13 cellular contexts compared by ENCODE assay signal in the genomic region with DNA sequence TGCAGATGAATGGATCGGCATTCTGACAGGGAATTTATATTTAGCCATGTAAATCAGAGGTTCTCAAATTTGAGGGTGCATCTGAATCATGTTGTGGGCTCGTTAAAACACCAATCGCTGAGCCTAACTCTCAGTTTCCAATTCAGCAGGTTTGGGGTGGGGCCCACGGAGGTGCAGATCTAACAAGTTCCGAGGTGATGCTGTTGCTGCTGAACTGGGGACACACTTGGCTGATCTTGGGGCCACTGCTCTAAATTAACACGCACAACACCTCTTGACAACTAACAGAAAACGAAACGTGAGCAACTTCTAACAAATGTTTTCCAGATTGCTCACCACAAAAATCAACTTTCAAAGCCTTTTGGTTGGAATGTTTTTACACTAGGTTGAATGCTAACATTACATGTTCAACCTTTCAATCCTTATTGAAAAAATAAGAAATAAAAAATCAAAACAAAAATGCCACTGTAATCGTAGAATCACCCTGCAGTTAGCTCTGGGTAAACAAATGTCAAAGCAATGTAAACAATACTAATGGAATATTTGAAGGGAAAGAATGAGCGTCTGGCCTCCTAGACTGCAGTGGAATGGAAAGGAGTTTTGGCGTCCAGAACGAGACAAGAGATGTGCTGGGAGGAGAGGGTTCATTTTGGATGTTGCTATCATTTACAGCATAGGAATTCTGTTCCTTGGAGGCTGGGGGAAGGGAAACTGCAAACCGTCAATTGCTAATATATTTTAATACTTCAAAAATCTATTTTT.
A peak's percentile ranks its signal among the peaks of the same experiment; 100 is the strongest.
DNase-seq lines count a peak whose midpoint lies in the region; ATAC-seq and TF ChIP-seq lines count a peak whose summit lies in the region.
"Had no signal": no experiment of that assay in that cellular context is flagged by ENCODE, and none has a peak within 500 bp of the region (broad histone marks: within the 10 kb centered on the region; RNA-seq: fewer than 3 reads in every experiment).

No MANE protein-coding gene starts in this region.

- H3K9ac ChIP-seq in Karpas-422 (ENCODE audit: low read length), result no peak overlapping the region

- peak overlapping the region; percentile 49; the same call in 1 of the 2 replicates for H2AFZ ChIP-seq in OCI-LY7 (ENCODE audit: low read length)
- H2AFZ ChIP-seq in Karpas-422 (ENCODE audit: low read length), result no peak overlapping the region

- POLR2A ChIA-PET in OCI-LY7 (lab: Charles Lee), result no interaction called here

- DNase-seq in GM12864 (ENCODE audit: low read depth), result peak; percentile 8
- no peak for DNase-seq in OCI-LY7 (ENCODE audit: low spot score)
- DNase-seq in C1 segment of cervical spinal cord (lab: John Stamatoyannopoulos, UW), result no peak
- DNase-seq in Karpas-422, result no peak
- no peak for DNase-seq in AG20443 (ENCODE audit: low spot score)
- DNase-seq in hypothalamus (lab: John Stamatoyannopoulos, UW), result no peak
- DNase-seq: activated CD4-positive, alpha-beta memory T cell treated with anti-CD3 and anti-CD28 coated beads for 36 hours; anterior cingulate cortex; heart left ventricle; OCI-M1 had no signal

- H3K79me2 ChIP-seq in OCI-LY7 (ENCODE audit: insufficient read depth, low read depth, low read length), result no peaks in the 10 kb centered on the region
- no peaks in the 10 kb centered on the region for H3K79me2 ChIP-seq in Karpas-422 (ENCODE audit: low read length)

- BruUV-seq in OCI-LY7 (replicated peaks; lab: Mats Ljungman, UMichigan), result no TSS peak

- H3K4me3 ChIP-seq in GM12864 (ENCODE audit: low read depth, low read length) (no peak overlapping the region), OCI-LY7 (ENCODE audit: low read depth, low read length, poor library complexity, severe bottlenecking) (no peak overlapping the region), Karpas-422 (ENCODE audit: low read length) (no peak overlapping the region)
- H3K4me3 ChIP-seq: coronary artery, heart left ventricle had no signal

- H3K9me3 ChIP-seq in OCI-LY7 (ENCODE audit: low read length) (no peaks in the 10 kb centered on the region), Karpas-422 (ENCODE audit: low read length) (no peaks in the 10 kb centered on the region)
- H3K9me3 ChIP-seq: heart left ventricle had no signal

- H3K36me3 ChIP-seq in OCI-LY7 (ENCODE audit: insufficient read depth, low read length) (no peaks in the 10 kb centered on the region), Karpas-422 (ENCODE audit: insufficient read depth, low read length) (no peaks in the 10 kb centered on the region)
- H3K36me3 ChIP-seq: heart left ventricle had no signal

- ATAC-seq in GM19455 (IDR thresholded peaks at IDR 0.05; ENCODE audit: unreplicated experiment), result peak; percentile 65
- ATAC-seq in HG02884 (IDR thresholded peaks at IDR 0.05; ENCODE audit: unreplicated experiment), result peak; percentile 85
- ATAC-seq: heart left ventricle had no signal

- no peaks in the 10 kb centered on the region for H3K27me3 ChIP-seq in Karpas-422 (ENCODE audit: low read length)

- no peaks in the 10 kb centered on the region for H3K9me2 ChIP-seq in OCI-LY7 (ENCODE audit: insufficient read depth, low read length)
- H3K9me2 ChIP-seq in Karpas-422 (replicated peaks; ENCODE audit: insufficient read depth, low read length), result no peaks in the 10 kb centered on the region

- intact Hi-C loops in OCI-LY7 (cut with micrococcal nuclease; ENCODE audit: unreplicated experiment), result no loop called here

- H3K27ac ChIP-seq in OCI-LY7 (ENCODE audit: low read depth, low read length, poor library complexity, severe bottlenecking) (no peak overlapping the region), Karpas-422 (ENCODE audit: low read length) (no peak overlapping the region)
- H3K27ac ChIP-seq: coronary artery, heart left ventricle had no signal

- H3K4me2 ChIP-seq in OCI-LY7 (ENCODE audit: low read length) (peak overlapping the region; percentile 32), Karpas-422 (ENCODE audit: low read depth, low read length, poor library complexity, severe bottlenecking) (no peak overlapping the region)

- TF ChIP-seq CTCF in GM12864 (IDR thresholded peaks at IDR 0.05; ENCODE audit: low read depth, low read length, missing control alignments), result no peak
- TF ChIP-seq CTCF in OCI-LY7 (conservative IDR thresholded peaks at IDR 0.05; ENCODE audit: low read length), result no peak

- CTCF ChIA-PET in OCI-LY7 (lab: Charles Lee; ENCODE audit: unreplicated experiment), result no interaction called here

- H4K20me1 ChIP-seq in OCI-LY7 (ENCODE audit: insufficient read depth, low read length) (no peaks in the 10 kb centered on the region), Karpas-422 (ENCODE audit: insufficient read depth, low read depth, low read length) (no peaks in the 10 kb centered on the region)

- H3K4me1 ChIP-seq in OCI-LY7 (ENCODE audit: insufficient read depth, low read length, poor library complexity, severe bottlenecking), result peaks cover 7% of the 10 kb centered on the region
- peaks cover 3% of the 10 kb centered on the region; the same call in 1 of the 2 replicates for H3K4me1 ChIP-seq in Karpas-422 (ENCODE audit: low read length)
- H3K4me1 ChIP-seq: heart left ventricle had no signal
